In the genomic region with DNA sequence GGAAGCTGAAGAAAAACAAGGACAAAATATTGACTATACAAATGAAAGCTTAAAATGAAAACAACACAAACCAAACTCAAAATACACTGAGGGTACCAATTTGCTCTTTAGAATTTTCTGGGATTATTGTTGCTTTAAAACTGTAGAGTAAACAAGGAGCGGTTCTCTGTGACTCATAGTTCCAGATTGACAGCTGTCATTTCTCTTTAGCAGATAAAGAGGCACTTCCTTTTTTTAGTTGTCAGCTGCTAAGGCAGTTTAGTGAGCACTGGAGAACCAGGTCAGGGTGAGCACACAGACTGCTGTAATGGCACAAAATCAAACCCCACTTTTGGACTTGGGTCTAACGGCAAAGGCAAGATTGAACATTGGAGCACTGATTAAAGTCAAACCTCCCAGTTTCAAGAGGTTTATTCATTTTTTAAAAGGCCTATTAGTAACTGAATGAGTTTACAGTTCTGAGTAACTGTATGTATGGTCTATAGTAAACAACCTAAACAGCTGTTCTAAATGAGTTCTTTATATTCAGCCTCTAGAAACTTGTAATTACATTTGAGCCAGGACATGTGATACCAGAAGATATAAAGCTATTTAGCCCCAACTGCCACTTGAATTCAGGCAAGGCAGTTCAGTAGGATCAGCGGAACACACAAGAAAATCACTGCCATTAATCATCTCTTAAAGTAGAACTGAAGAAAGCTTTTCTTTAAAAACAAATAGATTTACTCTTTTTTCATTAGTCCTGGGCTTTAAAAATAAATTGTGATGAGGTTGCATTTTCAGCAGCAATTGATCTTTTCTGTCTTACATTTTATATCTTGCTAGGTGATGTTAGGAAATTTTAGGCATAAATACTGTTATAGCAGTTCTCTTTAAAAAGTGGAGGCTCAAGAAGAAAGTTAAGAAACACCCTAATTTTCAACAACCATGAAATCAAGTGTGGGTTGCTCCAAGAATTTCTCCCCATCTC, we compare ENCODE assay signal across 21 cellular contexts.
DNase-seq lines count a peak whose midpoint lies in the region; ATAC-seq and TF ChIP-seq lines count a peak whose summit lies in the region.
"Had no signal": no experiment of that assay in that cellular context is flagged by ENCODE, and none has a peak within 500 bp of the region (broad histone marks: within the 10 kb centered on the region; RNA-seq: fewer than 3 reads in every experiment).

No MANE protein-coding gene starts in this region.

- no peak overlapping the region for H2BK15ac ChIP-seq in IMR-90 (ENCODE audit: low read depth, low read length)

- H3K27ac ChIP-seq in IMR-90 (ENCODE audit: insufficient read depth, low read length) (no peak overlapping the region), heart left ventricle (no peak overlapping the region)
- H3K27ac ChIP-seq: esophagus squamous epithelium had no signal

- H4K8ac ChIP-seq in IMR-90 (ENCODE audit: low read depth in 2 of 2, low read length in 2 of 2): no peak overlapping the region

- H3K56ac ChIP-seq in IMR-90 (ENCODE audit: extremely low read depth, insufficient read depth, low read length): no peak overlapping the region

- H2AK5ac ChIP-seq in IMR-90 (ENCODE audit: low read depth, low read length): no peak overlapping the region

- no peak overlapping the region for H3K27ac Mint-ChIP-seq in T-helper 2 cell treated with Interferon-gamma antibody and Interleukin-4, amounts not matched to agents 5 μg/mL and 100 μg/mL, for 36 hours
- H3K27ac Mint-ChIP-seq: activated CD8-positive, alpha-beta T cell treated with anti-CD3 and anti-CD28 coated beads for 36 hours; effector memory CD8-positive, alpha-beta T cell; naive B cell had no signal

- no peak overlapping the region for H3K9ac ChIP-seq in IMR-90 (ENCODE audit: low read depth, low read length)

- no peaks in the 10 kb centered on the region for H3K36me3 Mint-ChIP-seq in T-helper 2 cell treated with Interferon-gamma antibody and Interleukin-4, amounts not matched to agents 5 μg/mL and 100 μg/mL, for 36 hours (ENCODE audit: low read depth)

- H3K27me3 ChIP-seq in IMR-90 (ENCODE audit: control insufficient read depth, insufficient read depth, low read length): no peaks in the 10 kb centered on the region; the same call in 1 of the 2 replicates
- no peaks in the 10 kb centered on the region for H3K27me3 ChIP-seq in heart left ventricle
- H3K27me3 ChIP-seq: esophagus squamous epithelium, MG63 had no signal

- CTCF ChIA-PET in IMR-90 (lab: Yijun Ruan, JAX): no interaction called here

- no peak overlapping the region for H4K5ac ChIP-seq in IMR-90 (ENCODE audit: low read depth, low read length)

- no peaks in the 10 kb centered on the region for H3K9me1 ChIP-seq in IMR-90 (ENCODE audit: insufficient read depth, low read length)

- intact Hi-C loops in IMR-90 (cut with micrococcal nuclease): no loop called here
- intact Hi-C loops in heart left ventricle (cut with DNase I): no loop called here

- no peak overlapping the region for H3K4me2 ChIP-seq in IMR-90 (ENCODE audit: low read depth, low read length)

- H4K20me1 ChIP-seq in IMR-90 (ENCODE audit: insufficient read depth, low read length): no peaks in the 10 kb centered on the region

- TF ChIP-seq RAD21 in IMR-90 (IDR thresholded peaks at IDR 0.05; ENCODE audit: low read length): no peak

- no peak overlapping the region for H3K14ac ChIP-seq in IMR-90 (replicated peaks; ENCODE audit: low read depth, low read length)

- no peak overlapping the region for H3K4ac ChIP-seq in IMR-90 (ENCODE audit: low read depth, low read length)

- no peak overlapping the region for H2AK9ac ChIP-seq in IMR-90 (replicated peaks; ENCODE audit: low read depth, low read length, poor library complexity)

- no peak for ATAC-seq in IMR-90 (ENCODE audit: low read depth)
- ATAC-seq in heart left ventricle: no peak
- ATAC-seq: activated CD4-positive, CD25-positive, alpha-beta regulatory T cell treated with anti-CD3 and anti-CD28 coated beads, Interleukin-2, amount 50 U/mL, for 24 hours; activated CD8-positive, alpha-beta T cell treated with anti-CD3 and anti-CD28 coated beads for 36 hours; effector memory CD8-positive, alpha-beta T cell; Right ventricle myocardium inferior had no signal

- H2BK20ac ChIP-seq in IMR-90 (ENCODE audit: low read depth, low read length): no peak overlapping the region

- no peak overlapping the region for H3K23ac ChIP-seq in IMR-90 (ENCODE audit: low read depth, low read length)

- TF ChIP-seq POLR2A in IMR-90 (IDR thresholded peaks at IDR 0.05; ENCODE audit: low read depth, low read length): no peak
- no peak for TF ChIP-seq POLR2A in heart left ventricle (IDR thresholded peaks at IDR 0.05)

- H3K36me3 ChIP-seq in IMR-90 (ENCODE audit: control insufficient read depth, insufficient read depth, low read length): no peaks in the 10 kb centered on the region
- no peaks in the 10 kb centered on the region for H3K36me3 ChIP-seq in heart left ventricle
- H3K36me3 ChIP-seq: esophagus squamous epithelium, MG63 had no signal

- BruUV-seq in IMR-90 (replicated peaks; lab: Mats Ljungman, UMichigan): no TSS peak

- H3K9me3 Mint-ChIP-seq in T-helper 2 cell treated with Interferon-gamma antibody and Interleukin-4, amounts not matched to agents 5 μg/mL and 100 μg/mL, for 36 hours: peaks cover 3% of the 10 kb centered on the region
- H3K9me3 Mint-ChIP-seq: effector memory CD8-positive, alpha-beta T cell had no signal

- no peaks in the 10 kb centered on the region for H3K9me3 ChIP-seq in IMR-90 (ENCODE audit: control insufficient read depth, insufficient read depth, low read length)
- peaks cover 0 to 4% (median 0%) of the 10 kb centered on the region in 12 donors for H3K9me3 ChIP-seq in heart left ventricle
- H3K9me3 ChIP-seq: esophagus squamous epithelium, MG63 had no signal

- no peaks in the 10 kb centered on the region for H3K4me1 Mint-ChIP-seq in T-helper 2 cell treated with Interferon-gamma antibody and Interleukin-4, amounts not matched to agents 5 μg/mL and 100 μg/mL, for 36 hours (ENCODE audit: low read depth)
- H3K4me1 Mint-ChIP-seq: naive B cell had no signal

- H3K4me3 ChIP-seq in IMR-90 (ENCODE audit: insufficient read depth, low read depth, low read length) (no peak overlapping the region), heart left ventricle (no peak overlapping the region)
- H3K4me3 ChIP-seq: esophagus squamous epithelium, MG63 had no signal

- no peak overlapping the region for H3K18ac ChIP-seq in IMR-90 (ENCODE audit: low read depth, low read length)

- dilution Hi-C loops in IMR-90 (cut with HindIII; ENCODE audit: low sequenced_read_pairs, unreplicated experiment): no loop called here

- no peak overlapping the region for H2AFZ ChIP-seq in IMR-90 (replicated peaks; ENCODE audit: low read length, poor library complexity)

- DNase-seq in COLO829 (ENCODE audit: low spot score) (peak; percentile 70), IMR-90 (no peak), OCI-M1 (lab: John Stamatoyannopoulos, UW) (peak; percentile 68), myocyte (ENCODE audit: low read depth) (peak; percentile 66), heart left ventricle (no peak)
- no peak for DNase-seq in stimulated activated CD4-positive, alpha-beta T cell treated with anti-CD3 and anti-CD28 coated beads, Interleukin-15, amount 100 ng/mL, for 24 hours
- DNase-seq in T-helper 2 cell treated with Interferon-gamma antibody and Interleukin-4, amounts not matched to agents 5 μg/mL and 100 μg/mL, for 36 hours (ENCODE audit: low spot score): no peak
- DNase-seq: activated CD8-positive, alpha-beta T cell treated with anti-CD3 and anti-CD28 coated beads for 36 hours; activated gamma-delta T cell treated with Interleukin-2 at 50 U/mL for 16 hours; activated T-cell treated with anti-CD3 and anti-CD28 coated beads for 4 hours; C1 segment of cervical spinal cord; effector memory CD8-positive, alpha-beta T cell; esophagus squamous epithelium; HCEC 1CT; mesenchymal stem cell; MG63; naive B cell; NCI-H2029 treated with DMSO at 0.1 percent for 48 hours; NCI-H510A had no signal

- H3K4me1 ChIP-seq in IMR-90 (ENCODE audit: control insufficient read depth, insufficient read depth, low read length): no peaks in the 10 kb centered on the region
- H3K4me1 ChIP-seq in heart left ventricle: peaks cover 0 to 16% (median 0%) of the 10 kb centered on the region in 12 donors
- H3K4me1 ChIP-seq: esophagus squamous epithelium had no signal

- no peaks in the 10 kb centered on the region for H3K27me3 Mint-ChIP-seq in T-helper 2 cell treated with Interferon-gamma antibody and Interleukin-4, amounts not matched to agents 5 μg/mL and 100 μg/mL, for 36 hours (ENCODE audit: low read depth)
- H3K27me3 Mint-ChIP-seq: activated CD8-positive, alpha-beta T cell treated with anti-CD3 and anti-CD28 coated beads for 36 hours; effector memory CD8-positive, alpha-beta T cell had no signal

- in situ Hi-C loops in IMR-90 (cut with MboI; ENCODE audit: low sequenced_read_pairs): no loop called here

- no CpG with 5 or more reads among the region's 3 CpGs for WGBS in IMR-90 (ENCODE audit: extremely low coverage in 2 of 2, insufficient read length in 1 of 2), 2 experiments
- WGBS in heart left ventricle, 4 donors: 47 to 54% (median 50%) methylated on average over 3 of the region's 3 CpGs

- POLR2A ChIA-PET in IMR-90 (lab: Charles Lee; ENCODE audit: unreplicated experiment): no interaction called here

- H4K91ac ChIP-seq in IMR-90 (ENCODE audit: insufficient read depth, low read depth, low read length): no peak overlapping the region

- H3K79me1 ChIP-seq in IMR-90 (ENCODE audit: low read depth in 1 of 2, low read length in 2 of 2): no peaks in the 10 kb centered on the region

- H2BK120ac ChIP-seq in IMR-90 (ENCODE audit: low read depth, low read length): no peak overlapping the region

- TF ChIP-seq CTCF in IMR-90 (conservative IDR thresholded peaks at IDR 0.05; ENCODE audit: low read depth, low read length): no peak
- no peak for TF ChIP-seq CTCF in heart left ventricle (IDR thresholded peaks at IDR 0.05)

- no peak overlapping the region for H2BK5ac ChIP-seq in IMR-90 (ENCODE audit: low read depth, low read length, poor library complexity, severe bottlenecking)

- H3K4me3 Mint-ChIP-seq in T-helper 2 cell treated with Interferon-gamma antibody and Interleukin-4, amounts not matched to agents 5 μg/mL and 100 μg/mL, for 36 hours: no peak overlapping the region
- H3K4me3 Mint-ChIP-seq: activated CD8-positive, alpha-beta T cell treated with anti-CD3 and anti-CD28 coated beads for 36 hours; effector memory CD8-positive, alpha-beta T cell; naive B cell had no signal

TF ChIP-seq in IMR-90, 13 proteins besides CTCF, POLR2A, EP300 and RAD21:
- TF ChIP-seq MAFK (IDR thresholded peaks at IDR 0.05; ENCODE audit: low read depth, low read length) (peak; percentile 88), RCOR1 (IDR thresholded peaks at IDR 0.05; ENCODE audit: insufficient replicate concordance, low read length) (no peak)

Comparison
In these comparisons a context has a peak if more than half of its experiments do, and no peak if none do; other contexts are left out.
1. DNase-seq: peak in COLO829 (single experiment), OCI-M1 (single experiment) and myocyte (single experiment); none in IMR-90 (single experiment), stimulated activated CD4-positive, alpha-beta T cell treated with anti-CD3 and anti-CD28 coated beads, Interleukin-15, amount 100 ng/mL, for 24 hours (single experiment), T-helper 2 cell treated with Interferon-gamma antibody and Interleukin-4, amounts not matched to agents 5 μg/mL and 100 μg/mL, for 36 hours (single experiment) and heart left ventricle (0 of 5).